7 cellular contexts compared by ENCODE assay signal in genomic region chr5:154179846-154180710, GRCh38. TPM values are rescaled to one million over a fixed set of nuclear protein-coding genes. Genes with fewer than 3 reads are reported as not detected.
DNase-seq lines count a peak whose midpoint lies in the region; ATAC-seq, FAIRE-seq and TF ChIP-seq lines count a peak whose summit lies in the region.

No MANE protein-coding gene starts in this region.

- ATAC-seq in DND-41 (ENCODE audit: insufficient read depth, low read depth) (peak; percentile 97), HG03159 (IDR thresholded peaks at IDR 0.05; ENCODE audit: unreplicated experiment) (peak; percentile 88), pancreas (peak; percentile 76 to 94 (median 92))

- H4K20me1 ChIP-seq in DND-41 (ENCODE audit: insufficient read depth, low read length): no peaks in the 10 kb centered on the region

- H3K9me3 ChIP-seq in DND-41 (ENCODE audit: insufficient read depth, low read length, severe bottlenecking) (no peaks in the 10 kb centered on the region), pancreas (no peaks in the 10 kb centered on the region)

- H3K27me3 ChIP-seq in DND-41 (ENCODE audit: insufficient read depth, low read length, poor library complexity): peaks cover 4% of the 10 kb centered on the region
- H3K27me3 ChIP-seq in pancreas: no peaks in the 10 kb centered on the region

- H3K79me2 ChIP-seq in DND-41 (ENCODE audit: insufficient read depth, low read length): no peaks in the 10 kb centered on the region

- DNase-seq in DND-41: peak; percentile 58
- DNase-seq in GM19240 (ENCODE audit: insufficient read length, low spot score): peak; percentile 50
- peak; percentile 50 for DNase-seq in NCI-H2227 (lab: John Stamatoyannopoulos, UW; ENCODE audit: unreplicated experiment)
- peak; percentile 12 for DNase-seq in activated CD4-positive, alpha-beta T cell treated with anti-CD3 and anti-CD28 coated beads, Interleukin-2, amount 50 U/mL, for 1 hour
- DNase-seq in foreskin fibroblast: peak; percentile 49 to 77
- peak in 1 of 6 donors; percentile 49 for DNase-seq in pancreas

- H3K4me3 ChIP-seq in DND-41 (ENCODE audit: low read depth in 1 of 2, low read length in 2 of 2): no peak overlapping the region
- no peak overlapping the region for H3K4me3 ChIP-seq in foreskin fibroblast (ENCODE audit: low read depth in 1 of 2, low read length in 2 of 2)
- H3K4me3 ChIP-seq in pancreas: no peak overlapping the region

- WGBS in pancreas, 2 donors: 46 to 47% methylated on average over 13 of the region's 13 CpGs

- H3K9ac ChIP-seq in DND-41 (ENCODE audit: low read depth, low read length): no peak overlapping the region

- H3K27ac ChIP-seq in DND-41 (ENCODE audit: low read length): no peak overlapping the region
- H3K27ac ChIP-seq in pancreas: no peak overlapping the region

- H3K36me3 ChIP-seq in DND-41 (ENCODE audit: insufficient read depth, low read length) (no peaks in the 10 kb centered on the region), pancreas (no peaks in the 10 kb centered on the region)

- H3K4me1 ChIP-seq in DND-41 (ENCODE audit: insufficient read depth, low read length) (peaks cover 5% of the 10 kb centered on the region; the same call in 1 of the 2 replicates), pancreas (no peaks in the 10 kb centered on the region)

- no peak overlapping the region for H3K4me2 ChIP-seq in DND-41 (ENCODE audit: insufficient read depth, low read length)

- peak overlapping the region; percentile 71 for H2AFZ ChIP-seq in DND-41 (ENCODE audit: low read depth, low read length)

- TF ChIP-seq CTCF in DND-41 (IDR thresholded peaks at IDR 0.05; ENCODE audit: borderline replicate concordance, extremely low read depth, low read length, poor library complexity, severe bottlenecking) (peak; percentile 85), foreskin fibroblast (IDR thresholded peaks at IDR 0.05; ENCODE audit: low read depth, low read length) (peak; percentile 91), pancreas (IDR thresholded peaks at IDR 0.05) (peak; percentile 57 to 71 (median 64))

- FAIRE-seq in pancreas (lab: Jason Lieb, UNC): no peak

- intact Hi-C loops in pancreas (cut with DNase I): loop anchor here (5.0 to 10.0 kb wide), 4 partner anchors 105 to 205 kb away; no protein-coding TSS in a partner anchor

RNA-seq across cellular contexts. Expression of gene GALNT10, which starts 10.5 kb away (rescaled TPM):
- total RNA-seq in pancreas: 10 to 100 TPM in 5 of 6 donors, 1 to 10 TPM in 1; 9.0 to 23.1 (median 17.2) TPM
- polyA plus RNA-seq in pancreas: 1 to 10 TPM; 4.4 to 5.0 TPM
